21 cellular contexts compared by ENCODE assay signal in genomic region chr7:107161415-107161814, GRCh38. TPM values are rescaled to one million over a fixed set of nuclear protein-coding genes. Genes with fewer than 3 reads are reported as not detected.
DNase-seq lines count a peak whose midpoint lies in the region; ATAC-seq, FAIRE-seq and TF ChIP-seq lines count a peak whose summit lies in the region.
"Had no signal": no experiment of that assay in that cellular context is flagged by ENCODE, and none has a peak within 500 bp of the region (broad histone marks: within the 10 kb centered on the region; RNA-seq: fewer than 3 reads in every experiment).

No MANE protein-coding gene starts in this region.

- 61% methylated on average over 3 of the region's 3 CpGs for WGBS in A549 (ENCODE audit: missing lambda C conversion rate)
- WGBS in pancreas, 2 donors: 75 to 82% methylated on average over 3 of the region's 3 CpGs

- H3K36me3 ChIP-seq in pancreas (no peaks in the 10 kb centered on the region), breast epithelium (no peaks in the 10 kb centered on the region)
- H3K36me3 ChIP-seq: BE2C; BLaER1 treated with 17β-estradiol and CSF1 and Interleukin-3, amounts not matched to agents 10 nM and 100 nM had no signal

- no peaks in the 10 kb centered on the region for H3K9me3 ChIP-seq in A549
- no peaks in the 10 kb centered on the region for H3K9me3 ChIP-seq in pancreas
- no peaks in the 10 kb centered on the region for H3K9me3 ChIP-seq in breast epithelium
- H3K9me3 ChIP-seq: BE2C; BLaER1 treated with 17β-estradiol and CSF1 and Interleukin-3, amounts not matched to agents 10 nM and 100 nM had no signal

- H3K27me3 ChIP-seq in pancreas (no peaks in the 10 kb centered on the region), breast epithelium (no peaks in the 10 kb centered on the region)
- H3K27me3 ChIP-seq: BE2C; BLaER1 treated with 17β-estradiol and CSF1 and Interleukin-3, amounts not matched to agents 10 nM and 100 nM had no signal

- ATAC-seq in A549 (no peak), pancreas (no peak), GM21825 (IDR thresholded peaks at IDR 0.05; ENCODE audit: unreplicated experiment) (no peak)

- no peak for TF ChIP-seq RAD21 in A549 (conservative IDR thresholded peaks at IDR 0.05 in 1 of 2, IDR thresholded peaks at IDR 0.05 in 1 of 2)

- H3K27ac ChIP-seq in A549 (no peak overlapping the region), pancreas (no peak overlapping the region), breast epithelium (no peak overlapping the region)
- H3K27ac ChIP-seq: 22Rv1; BLaER1 treated with 17β-estradiol and CSF1 and Interleukin-3, amounts not matched to agents 10 nM and 100 nM; GM23248 had no signal

- TF ChIP-seq POLR2A in A549 (IDR thresholded peaks at IDR 0.05; ENCODE audit: low read length) (no peak), breast epithelium (IDR thresholded peaks at IDR 0.05) (no peak)

- POLR2A ChIA-PET in A549 (lab: Yijun Ruan, JAX): no interaction called here

- DNase-seq in A549 (ENCODE audit: low read depth in 1 of 2, low spot score in 1 of 2): no peak
- peak; percentile 56 for DNase-seq in foreskin melanocyte
- no peak for DNase-seq in pancreas
- DNase-seq in breast epithelium (ENCODE audit: low spot score in 2 of 2): no peak
- DNase-seq in NCI-H2171 (lab: John Stamatoyannopoulos, UW): no peak
- DNase-seq: ACHN; AML-193; BE2C; CD4-positive, alpha-beta T cell; CD8-positive, alpha-beta memory T cell; DMS53; DMS79 treated with DMSO at 0.1 percent for 48 hours; GF-D8; GM23248; H7; HCEC 1CT had no signal

- H3K4me1 ChIP-seq in A549: 0 out of 3 replicates have a peak, but pooled peaks cover 1% of the 10 kb centered on the region
- H3K4me1 ChIP-seq in pancreas: peaks cover 0 to 5% (median under 1%) of the 10 kb centered on the region in 3 donors
- H3K4me1 ChIP-seq in breast epithelium: no peaks in the 10 kb centered on the region
- H3K4me1 ChIP-seq: BE2C had no signal

- CTCF ChIA-PET in A549 (lab: Yijun Ruan, JAX): interaction anchor here (1.2 to 2.4 kb wide), 2 partner anchors 10 to 11 kb away, joined by 3 to 13 read pairs; no protein-coding TSS in a partner anchor

- no peak overlapping the region for H3K4me3 ChIP-seq in A549
- no peak overlapping the region for H3K4me3 ChIP-seq in pancreas
- H3K4me3 ChIP-seq in breast epithelium: no peak overlapping the region
- H3K4me3 ChIP-seq: BLaER1 treated with 17β-estradiol and CSF1 and Interleukin-3, amounts not matched to agents 10 nM and 100 nM; GM23248 had no signal

- TF ChIP-seq EP300 in A549 (IDR thresholded peaks at IDR 0.05): no peak

- TF ChIP-seq CTCF in A549 (IDR thresholded peaks at IDR 0.05) (no peak), pancreas (IDR thresholded peaks at IDR 0.05) (no peak), breast epithelium (IDR thresholded peaks at IDR 0.05) (no peak)

- no peak overlapping the region for H3K4me2 ChIP-seq in A549
- H3K4me2 ChIP-seq: BLaER1 treated with 17β-estradiol and CSF1 and Interleukin-3, amounts not matched to agents 10 nM and 100 nM had no signal

- FAIRE-seq in A549 (lab: Jason Lieb, UNC): peak; percentile 49
- peak; percentile 64 for FAIRE-seq in pancreas (lab: Jason Lieb, UNC)
- FAIRE-seq: GM12892, H1 had no signal

- intact Hi-C loops in pancreas (cut with DNase I): no loop called here
- intact Hi-C loops in breast epithelium (cut with DNase I; ENCODE audit: low total_unique reads): no loop called here

TF ChIP-seq in A549, 52 proteins besides CTCF, POLR2A, EP300 and RAD21:
- TF ChIP-seq RARB (CRISPR knock-in tag; IDR thresholded peaks at IDR 0.05): no peak
- no peak for TF ChIP-seq FOXS1 (CRISPR knock-in tag; IDR thresholded peaks at IDR 0.05)
- no peak for TF ChIP-seq ESRRA (IDR thresholded peaks at IDR 0.05; ENCODE audit: borderline replicate concordance, low read length)
- TF ChIP-seq PBX3 (IDR thresholded peaks at IDR 0.05): no peak
- no peak for TF ChIP-seq ZFP36 (IDR thresholded peaks at IDR 0.05; ENCODE audit: borderline replicate concordance, partially characterized antibody)
- TF ChIP-seq E2F6 (IDR thresholded peaks at IDR 0.05; ENCODE audit: borderline replicate concordance, low read depth): no peak
- TF ChIP-seq PHF8 (IDR thresholded peaks at IDR 0.05; ENCODE audit: borderline replicate concordance, low read depth): no peak
- no peak for TF ChIP-seq HOXA7 (CRISPR knock-in tag; IDR thresholded peaks at IDR 0.05)
- TF ChIP-seq NPAS2 (CRISPR knock-in tag; IDR thresholded peaks at IDR 0.05; ENCODE audit: borderline replicate concordance): no peak
- TF ChIP-seq HOXB13 (CRISPR knock-in tag; IDR thresholded peaks at IDR 0.05; ENCODE audit: low read depth): no peak
- no peak for TF ChIP-seq REST (IDR thresholded peaks at IDR 0.05)
- TF ChIP-seq KDM5A (IDR thresholded peaks at IDR 0.05): no peak
- no peak for TF ChIP-seq EHMT2 (IDR thresholded peaks at IDR 0.05; ENCODE audit: low read depth)
- TF ChIP-seq CHD2 (IDR thresholded peaks at IDR 0.05; ENCODE audit: low read length, partially characterized antibody): no peak
- no peak for TF ChIP-seq POLR2AphosphoS2 (conservative IDR thresholded peaks at IDR 0.05; ENCODE audit: low read length)
- no peak for TF ChIP-seq CBX2 (IDR thresholded peaks at IDR 0.05; ENCODE audit: borderline replicate concordance, low read depth)
- TF ChIP-seq ZNF302 (CRISPR knock-in tag; IDR thresholded peaks at IDR 0.05): no peak
- no peak for TF ChIP-seq USF2 (IDR thresholded peaks at IDR 0.05)

RNA-seq across cellular contexts. Expression of gene HBP1, which starts 7.4 kb away (rescaled TPM):
- polyA plus RNA-seq in A549 (2011; rRNA removed): 52.4 and 60.1 TPM in 2 replicates
- 7.5 and 10.3 TPM in 2 replicates for polyA plus RNA-seq in A549 (2012; cell fraction: cytosol; rRNA removed)
- 11.1 and 20.2 TPM in 2 replicates for polyA plus RNA-seq in A549 (2012; cell fraction: nucleus; rRNA removed)
- polyA plus RNA-seq in A549 (2017; fragmentation: RNase III; extraction: RNeasy Plus Mini Kit Qiagen cat#74134 plus additional on column Dnase treatment): 20.1 to 30.4 TPM (median 28.9 TPM) in 3 replicates
- polyA minus RNA-seq in A549 (2011; rRNA and poly(A)+ RNA removed): 36.2 and 36.6 TPM in 2 replicates
- 10 to 100 TPM; 22.6 to 50.4 (median 32.2) TPM for total RNA-seq in pancreas
- 10 to 100 TPM; 13.3 to 19.4 TPM for polyA plus RNA-seq in pancreas
- total RNA-seq in breast epithelium: 100 to 1,000 TPM; 166 to 269 (median 176) TPM
